Comparison of ENCODE assay signal across 1 cellular context in the genomic region with DNA sequence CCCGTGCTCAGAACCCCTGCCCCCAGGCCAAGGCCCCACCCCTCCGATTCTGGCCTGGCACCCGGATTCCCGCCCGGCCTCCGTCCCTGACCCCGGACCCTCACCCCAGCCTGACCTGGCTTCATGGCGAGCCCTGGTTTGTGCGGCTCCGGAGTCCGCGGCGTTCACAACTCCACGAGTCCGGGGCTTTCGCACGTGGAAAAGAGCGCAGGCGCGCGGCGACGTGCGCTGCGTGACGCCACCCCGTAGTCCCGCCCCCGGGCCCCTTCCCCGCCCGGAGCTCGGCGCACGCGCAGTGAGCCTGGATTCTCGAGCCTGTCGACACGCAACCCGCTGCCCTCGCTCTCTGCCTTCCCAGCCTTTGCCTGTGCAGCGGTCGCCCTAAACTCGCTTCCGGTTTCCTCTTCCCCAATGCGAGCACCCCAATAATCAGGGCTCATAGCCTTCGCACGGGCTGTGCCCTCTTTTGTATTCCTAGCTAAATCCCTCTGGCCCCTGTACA.
TF ChIP-seq lines count a peak whose summit lies in the region.

A gene (minus strand): TSS at position 204 of the 502 bp plus-strand sequence. CDS start 79 bp downstream, at position 125.

TF ChIP-seq in HepG2, 621 proteins besides CTCF, POLR2A, EP300 and RAD21 (continued from another document and continues in another):
- TF ChIP-seq SOX6 (IDR thresholded peaks at IDR 0.05), result no peak
- TF ChIP-seq SOX6 (CRISPR knock-in tag; IDR thresholded peaks at IDR 0.05), result no peak
- TF ChIP-seq EHMT2 (IDR thresholded peaks at IDR 0.05; ENCODE audit: borderline replicate concordance, low read depth, low read length), result no peak
- TF ChIP-seq, protein P1, sequence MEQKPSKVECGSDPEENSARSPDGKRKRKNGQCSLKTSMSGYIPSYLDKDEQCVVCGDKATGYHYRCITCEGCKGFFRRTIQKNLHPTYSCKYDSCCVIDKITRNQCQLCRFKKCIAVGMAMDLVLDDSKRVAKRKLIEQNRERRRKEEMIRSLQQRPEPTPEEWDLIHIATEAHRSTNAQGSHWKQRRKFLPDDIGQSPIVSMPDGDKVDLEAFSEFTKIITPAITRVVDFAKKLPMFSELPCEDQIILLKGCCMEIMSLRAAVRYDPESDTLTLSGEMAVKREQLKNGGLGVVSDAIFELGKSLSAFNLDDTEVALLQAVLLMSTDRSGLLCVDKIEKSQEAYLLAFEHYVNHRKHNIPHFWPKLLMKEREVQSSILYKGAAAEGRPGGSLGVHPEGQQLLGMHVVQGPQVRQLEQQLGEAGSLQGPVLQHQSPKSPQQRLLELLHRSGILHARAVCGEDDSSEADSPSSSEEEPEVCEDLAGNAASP (CRISPR knock-in tag; IDR thresholded peaks at IDR 0.05; ENCODE audit: borderline replicate concordance), result no peak
- no peak for TF ChIP-seq SOX5 (CRISPR knock-in tag; IDR thresholded peaks at IDR 0.05; ENCODE audit: borderline replicate concordance)
- TF ChIP-seq PRMT3 (CRISPR knock-in tag; IDR thresholded peaks at IDR 0.05; ENCODE audit: borderline replicate concordance, low read depth), result no peak
- no peak for TF ChIP-seq ZNF253 (CRISPR knock-in tag; IDR thresholded peaks at IDR 0.05; ENCODE audit: borderline replicate concordance)
- no peak for TF ChIP-seq HMGA1 (CRISPR knock-in tag; conservative IDR thresholded peaks at IDR 0.05)
- peak; percentile 91 for TF ChIP-seq RBFOX2 (IDR thresholded peaks at IDR 0.05; ENCODE audit: low read depth, low read length)
- TF ChIP-seq NBN (conservative IDR thresholded peaks at IDR 0.05), result no peak
- TF ChIP-seq, protein P2, sequence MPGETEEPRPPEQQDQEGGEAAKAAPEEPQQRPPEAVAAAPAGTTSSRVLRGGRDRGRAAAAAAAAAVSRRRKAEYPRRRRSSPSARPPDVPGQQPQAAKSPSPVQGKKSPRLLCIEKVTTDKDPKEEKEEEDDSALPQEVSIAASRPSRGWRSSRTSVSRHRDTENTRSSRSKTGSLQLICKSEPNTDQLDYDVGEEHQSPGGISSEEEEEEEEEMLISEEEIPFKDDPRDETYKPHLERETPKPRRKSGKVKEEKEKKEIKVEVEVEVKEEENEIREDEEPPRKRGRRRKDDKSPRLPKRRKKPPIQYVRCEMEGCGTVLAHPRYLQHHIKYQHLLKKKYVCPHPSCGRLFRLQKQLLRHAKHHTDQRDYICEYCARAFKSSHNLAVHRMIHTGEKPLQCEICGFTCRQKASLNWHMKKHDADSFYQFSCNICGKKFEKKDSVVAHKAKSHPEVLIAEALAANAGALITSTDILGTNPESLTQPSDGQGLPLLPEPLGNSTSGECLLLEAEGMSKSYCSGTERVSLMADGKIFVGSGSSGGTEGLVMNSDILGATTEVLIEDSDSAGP (CRISPR knock-in tag; IDR thresholded peaks at IDR 0.05; ENCODE audit: borderline replicate concordance), result 0 out of 2 replicates have a peak, but pooled peaks have one; percentile 43
- no peak for TF ChIP-seq PAF1 (CRISPR knock-in tag; IDR thresholded peaks at IDR 0.05)
- 0 out of 2 replicates have a peak, but pooled peaks have one; percentile 72 for TF ChIP-seq ZNF430 (CRISPR knock-in tag; IDR thresholded peaks at IDR 0.05)
- TF ChIP-seq ZBTB7A (CRISPR knock-in tag; IDR thresholded peaks at IDR 0.05), result no peak
- no peak for TF ChIP-seq AGO2 (optimal IDR thresholded peaks at IDR 0.05; ENCODE audit: low read depth, low read length)
- TF ChIP-seq ZNF549 (CRISPR knock-in tag; IDR thresholded peaks at IDR 0.05), result peak; percentile 86; the same call in 1 of the 2 replicates
- TF ChIP-seq ERF (CRISPR knock-in tag; IDR thresholded peaks at IDR 0.05), result peak; percentile 38
- peak; percentile 53; the same call in 1 of the 2 replicates for TF ChIP-seq ATF7-NPFF (CRISPR knock-in tag; IDR thresholded peaks at IDR 0.05; ENCODE audit: low read depth)
- peak; percentile 28; the same call in 1 of the 2 replicates for TF ChIP-seq ZNF274 (CRISPR knock-in tag; IDR thresholded peaks at IDR 0.05)
- TF ChIP-seq, protein P3, sequence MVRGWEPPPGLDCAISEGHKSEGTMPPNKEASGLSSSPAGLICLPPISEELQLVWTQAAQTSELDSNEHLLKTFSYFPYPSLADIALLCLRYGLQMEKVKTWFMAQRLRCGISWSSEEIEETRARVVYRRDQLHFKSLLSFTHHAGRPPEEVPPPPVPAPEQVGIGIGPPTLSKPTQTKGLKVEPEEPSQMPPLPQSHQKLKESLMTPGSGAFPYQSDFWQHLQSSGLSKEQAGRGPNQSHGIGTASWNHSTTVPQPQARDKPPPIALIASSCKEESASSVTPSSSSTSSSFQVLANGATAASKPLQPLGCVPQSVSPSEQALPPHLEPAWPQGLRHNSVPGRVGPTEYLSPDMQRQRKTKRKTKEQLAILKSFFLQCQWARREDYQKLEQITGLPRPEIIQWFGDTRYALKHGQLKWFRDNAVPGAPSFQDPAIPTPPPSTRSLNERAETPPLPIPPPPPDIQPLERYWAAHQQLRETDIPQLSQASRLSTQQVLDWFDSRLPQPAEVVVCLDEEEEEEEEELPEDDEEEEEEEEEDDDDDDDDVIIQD (CRISPR knock-in tag; IDR thresholded peaks at IDR 0.05; ENCODE audit: low read depth), result no peak; the same call in 1 of the 2 replicates
- no peak for TF ChIP-seq MAFF (IDR thresholded peaks at IDR 0.05; ENCODE audit: low read depth, low read length)
- no peak for TF ChIP-seq SRSF4 (IDR thresholded peaks at IDR 0.05; ENCODE audit: low read depth, low read length, poor library complexity, severe bottlenecking)
- no peak for TF ChIP-seq RORA (CRISPR knock-in tag; IDR thresholded peaks at IDR 0.05)
- TF ChIP-seq TP53 (CRISPR knock-in tag; conservative IDR thresholded peaks at IDR 0.05), result no peak
- TF ChIP-seq, protein P4, sequence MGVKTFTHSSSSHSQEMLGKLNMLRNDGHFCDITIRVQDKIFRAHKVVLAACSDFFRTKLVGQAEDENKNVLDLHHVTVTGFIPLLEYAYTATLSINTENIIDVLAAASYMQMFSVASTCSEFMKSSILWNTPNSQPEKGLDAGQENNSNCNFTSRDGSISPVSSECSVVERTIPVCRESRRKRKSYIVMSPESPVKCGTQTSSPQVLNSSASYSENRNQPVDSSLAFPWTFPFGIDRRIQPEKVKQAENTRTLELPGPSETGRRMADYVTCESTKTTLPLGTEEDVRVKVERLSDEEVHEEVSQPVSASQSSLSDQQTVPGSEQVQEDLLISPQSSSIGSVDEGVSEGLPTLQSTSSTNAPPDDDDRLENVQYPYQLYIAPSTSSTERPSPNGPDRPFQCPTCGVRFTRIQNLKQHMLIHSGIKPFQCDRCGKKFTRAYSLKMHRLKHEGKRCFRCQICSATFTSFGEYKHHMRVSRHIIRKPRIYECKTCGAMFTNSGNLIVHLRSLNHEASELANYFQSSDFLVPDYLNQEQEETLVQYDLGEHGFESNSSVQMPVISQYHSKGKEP (CRISPR knock-in tag; IDR thresholded peaks at IDR 0.05), result no peak
- TF ChIP-seq, protein P5, sequence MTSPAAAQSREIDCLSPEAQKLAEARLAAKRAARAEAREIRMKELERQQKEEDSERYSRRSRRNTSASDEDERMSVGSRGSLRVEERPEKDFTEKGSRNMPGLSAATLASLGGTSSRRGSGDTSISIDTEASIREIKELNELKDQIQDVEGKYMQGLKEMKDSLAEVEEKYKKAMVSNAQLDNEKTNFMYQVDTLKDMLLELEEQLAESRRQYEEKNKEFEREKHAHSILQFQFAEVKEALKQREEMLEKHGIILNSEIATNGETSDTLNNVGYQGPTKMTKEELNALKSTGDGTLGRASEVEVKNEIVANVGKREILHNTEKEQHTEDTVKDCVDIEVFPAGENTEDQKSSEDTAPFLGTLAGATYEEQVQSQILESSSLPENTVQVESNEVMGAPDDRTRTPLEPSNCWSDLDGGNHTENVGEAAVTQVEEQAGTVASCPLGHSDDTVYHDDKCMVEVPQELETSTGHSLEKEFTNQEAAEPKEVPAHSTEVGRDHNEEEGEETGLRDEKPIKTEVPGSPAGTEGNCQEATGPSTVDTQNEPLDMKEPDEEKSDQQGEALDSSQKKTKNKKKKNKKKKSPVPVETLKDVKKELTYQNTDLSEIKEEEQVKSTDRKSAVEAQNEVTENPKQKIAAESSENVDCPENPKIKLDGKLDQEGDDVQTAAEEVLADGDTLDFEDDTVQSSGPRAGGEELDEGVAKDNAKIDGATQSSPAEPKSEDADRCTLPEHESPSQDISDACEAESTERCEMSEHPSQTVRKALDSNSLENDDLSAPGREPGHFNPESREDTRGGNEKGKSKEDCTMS (CRISPR knock-in tag; conservative IDR thresholded peaks at IDR 0.05), result no peak
- TF ChIP-seq REL (CRISPR knock-in tag; conservative IDR thresholded peaks at IDR 0.05), result no peak
- TF ChIP-seq, protein P6, sequence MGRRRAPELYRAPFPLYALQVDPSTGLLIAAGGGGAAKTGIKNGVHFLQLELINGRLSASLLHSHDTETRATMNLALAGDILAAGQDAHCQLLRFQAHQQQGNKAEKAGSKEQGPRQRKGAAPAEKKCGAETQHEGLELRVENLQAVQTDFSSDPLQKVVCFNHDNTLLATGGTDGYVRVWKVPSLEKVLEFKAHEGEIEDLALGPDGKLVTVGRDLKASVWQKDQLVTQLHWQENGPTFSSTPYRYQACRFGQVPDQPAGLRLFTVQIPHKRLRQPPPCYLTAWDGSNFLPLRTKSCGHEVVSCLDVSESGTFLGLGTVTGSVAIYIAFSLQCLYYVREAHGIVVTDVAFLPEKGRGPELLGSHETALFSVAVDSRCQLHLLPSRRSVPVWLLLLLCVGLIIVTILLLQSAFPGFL (CRISPR knock-in tag; IDR thresholded peaks at IDR 0.05), result no peak
- TF ChIP-seq ZNF326 (CRISPR knock-in tag; IDR thresholded peaks at IDR 0.05; ENCODE audit: borderline replicate concordance), result no peak
- peak; percentile 44; the same call in 1 of the 2 replicates for TF ChIP-seq MEIS2 (CRISPR knock-in tag; IDR thresholded peaks at IDR 0.05)
- TF ChIP-seq, protein P7, sequence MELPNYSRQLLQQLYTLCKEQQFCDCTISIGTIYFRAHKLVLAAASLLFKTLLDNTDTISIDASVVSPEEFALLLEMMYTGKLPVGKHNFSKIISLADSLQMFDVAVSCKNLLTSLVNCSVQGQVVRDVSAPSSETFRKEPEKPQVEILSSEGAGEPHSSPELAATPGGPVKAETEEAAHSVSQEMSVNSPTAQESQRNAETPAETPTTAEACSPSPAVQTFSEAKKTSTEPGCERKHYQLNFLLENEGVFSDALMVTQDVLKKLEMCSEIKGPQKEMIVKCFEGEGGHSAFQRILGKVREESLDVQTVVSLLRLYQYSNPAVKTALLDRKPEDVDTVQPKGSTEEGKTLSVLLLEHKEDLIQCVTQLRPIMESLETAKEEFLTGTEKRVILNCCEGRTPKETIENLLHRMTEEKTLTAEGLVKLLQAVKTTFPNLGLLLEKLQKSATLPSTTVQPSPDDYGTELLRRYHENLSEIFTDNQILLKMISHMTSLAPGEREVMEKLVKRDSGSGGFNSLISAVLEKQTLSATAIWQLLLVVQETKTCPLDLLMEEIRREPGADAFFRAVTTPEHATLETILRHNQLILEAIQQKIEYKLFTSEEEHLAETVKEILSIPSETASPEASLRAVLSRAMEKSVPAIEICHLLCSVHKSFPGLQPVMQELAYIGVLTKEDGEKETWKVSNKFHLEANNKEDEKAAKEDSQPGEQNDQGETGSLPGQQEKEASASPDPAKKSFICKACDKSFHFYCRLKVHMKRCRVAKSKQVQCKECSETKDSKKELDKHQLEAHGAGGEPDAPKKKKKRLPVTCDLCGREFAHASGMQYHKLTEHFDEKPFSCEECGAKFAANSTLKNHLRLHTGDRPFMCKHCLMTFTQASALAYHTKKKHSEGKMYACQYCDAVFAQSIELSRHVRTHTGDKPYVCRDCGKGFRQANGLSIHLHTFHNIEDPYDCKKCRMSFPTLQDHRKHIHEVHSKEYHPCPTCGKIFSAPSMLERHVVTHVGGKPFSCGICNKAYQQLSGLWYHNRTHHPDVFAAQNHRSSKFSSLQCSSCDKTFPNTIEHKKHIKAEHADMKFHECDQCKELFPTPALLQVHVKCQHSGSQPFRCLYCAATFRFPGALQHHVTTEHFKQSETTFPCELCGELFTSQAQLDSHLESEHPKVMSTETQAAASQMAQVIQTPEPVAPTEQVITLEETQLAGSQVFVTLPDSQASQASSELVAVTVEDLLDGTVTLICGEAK (IDR thresholded peaks at IDR 0.05), result no peak
- TF ChIP-seq, protein P7 (CRISPR knock-in tag; IDR thresholded peaks at IDR 0.05), result 0 out of 2 replicates have a peak, but pooled peaks have one; percentile 16
- TF ChIP-seq, protein P8, sequence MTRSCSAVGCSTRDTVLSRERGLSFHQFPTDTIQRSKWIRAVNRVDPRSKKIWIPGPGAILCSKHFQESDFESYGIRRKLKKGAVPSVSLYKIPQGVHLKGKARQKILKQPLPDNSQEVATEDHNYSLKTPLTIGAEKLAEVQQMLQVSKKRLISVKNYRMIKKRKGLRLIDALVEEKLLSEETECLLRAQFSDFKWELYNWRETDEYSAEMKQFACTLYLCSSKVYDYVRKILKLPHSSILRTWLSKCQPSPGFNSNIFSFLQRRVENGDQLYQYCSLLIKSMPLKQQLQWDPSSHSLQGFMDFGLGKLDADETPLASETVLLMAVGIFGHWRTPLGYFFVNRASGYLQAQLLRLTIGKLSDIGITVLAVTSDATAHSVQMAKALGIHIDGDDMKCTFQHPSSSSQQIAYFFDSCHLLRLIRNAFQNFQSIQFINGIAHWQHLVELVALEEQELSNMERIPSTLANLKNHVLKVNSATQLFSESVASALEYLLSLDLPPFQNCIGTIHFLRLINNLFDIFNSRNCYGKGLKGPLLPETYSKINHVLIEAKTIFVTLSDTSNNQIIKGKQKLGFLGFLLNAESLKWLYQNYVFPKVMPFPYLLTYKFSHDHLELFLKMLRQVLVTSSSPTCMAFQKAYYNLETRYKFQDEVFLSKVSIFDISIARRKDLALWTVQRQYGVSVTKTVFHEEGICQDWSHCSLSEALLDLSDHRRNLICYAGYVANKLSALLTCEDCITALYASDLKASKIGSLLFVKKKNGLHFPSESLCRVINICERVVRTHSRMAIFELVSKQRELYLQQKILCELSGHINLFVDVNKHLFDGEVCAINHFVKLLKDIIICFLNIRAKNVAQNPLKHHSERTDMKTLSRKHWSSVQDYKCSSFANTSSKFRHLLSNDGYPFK (CRISPR knock-in tag; IDR thresholded peaks at IDR 0.05; ENCODE audit: borderline replicate concordance), result peak; percentile 34; the same call in 1 of the 2 replicates
